1 cellular context compared by ENCODE assay signal in the genomic region with DNA sequence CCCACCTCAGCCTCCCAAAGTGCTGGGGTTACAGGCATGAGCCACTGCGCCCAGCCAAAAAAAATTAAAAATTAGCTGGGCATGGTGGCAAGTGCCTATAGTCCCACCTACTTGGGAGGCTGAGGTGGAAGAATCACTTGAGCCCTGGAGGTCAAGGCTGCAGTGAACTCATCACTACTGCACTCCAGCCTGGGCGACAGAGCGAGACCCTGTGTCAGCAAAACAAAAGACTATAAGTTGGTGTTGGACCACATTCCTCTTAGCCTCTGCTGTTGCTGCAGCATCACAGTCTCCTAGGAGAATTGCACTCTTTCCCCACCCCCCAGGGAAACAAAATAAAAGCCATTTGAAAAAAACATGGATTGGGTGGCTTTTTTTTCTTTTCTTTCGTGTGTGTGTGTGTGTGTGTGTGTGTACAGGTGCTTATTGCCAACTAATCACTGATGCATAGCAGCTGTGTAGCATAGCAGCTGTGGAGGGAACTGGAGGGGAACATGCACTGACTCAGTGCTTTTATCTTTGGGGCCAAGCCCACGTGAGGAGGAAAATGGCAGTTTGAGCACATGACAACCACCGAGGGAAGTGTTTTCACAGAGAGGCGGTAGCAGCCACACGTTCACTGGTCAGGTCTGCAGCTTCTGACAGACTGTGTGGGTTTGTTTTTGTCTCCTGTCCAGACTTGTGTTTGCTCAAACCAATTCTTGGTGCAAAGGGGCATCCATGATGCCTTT.
TF ChIP-seq lines count a peak whose summit lies in the region.

No MANE protein-coding gene starts in this region.

TF ChIP-seq in K562, 482 proteins besides CTCF, POLR2A, EP300 and RAD21 (continued from another document and continues in another):
- TF ChIP-seq, protein P1, sequence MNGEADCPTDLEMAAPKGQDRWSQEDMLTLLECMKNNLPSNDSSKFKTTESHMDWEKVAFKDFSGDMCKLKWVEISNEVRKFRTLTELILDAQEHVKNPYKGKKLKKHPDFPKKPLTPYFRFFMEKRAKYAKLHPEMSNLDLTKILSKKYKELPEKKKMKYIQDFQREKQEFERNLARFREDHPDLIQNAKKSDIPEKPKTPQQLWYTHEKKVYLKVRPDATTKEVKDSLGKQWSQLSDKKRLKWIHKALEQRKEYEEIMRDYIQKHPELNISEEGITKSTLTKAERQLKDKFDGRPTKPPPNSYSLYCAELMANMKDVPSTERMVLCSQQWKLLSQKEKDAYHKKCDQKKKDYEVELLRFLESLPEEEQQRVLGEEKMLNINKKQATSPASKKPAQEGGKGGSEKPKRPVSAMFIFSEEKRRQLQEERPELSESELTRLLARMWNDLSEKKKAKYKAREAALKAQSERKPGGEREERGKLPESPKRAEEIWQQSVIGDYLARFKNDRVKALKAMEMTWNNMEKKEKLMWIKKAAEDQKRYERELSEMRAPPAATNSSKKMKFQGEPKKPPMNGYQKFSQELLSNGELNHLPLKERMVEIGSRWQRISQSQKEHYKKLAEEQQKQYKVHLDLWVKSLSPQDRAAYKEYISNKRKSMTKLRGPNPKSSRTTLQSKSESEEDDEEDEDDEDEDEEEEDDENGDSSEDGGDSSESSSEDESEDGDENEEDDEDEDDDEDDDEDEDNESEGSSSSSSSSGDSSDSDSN (IDR thresholded peaks at IDR 0.05; ENCODE audit: borderline replicate concordance in 1 of 2, low read depth in 2 of 2, low read length in 2 of 2) = no peak
- TF ChIP-seq, protein P2, sequence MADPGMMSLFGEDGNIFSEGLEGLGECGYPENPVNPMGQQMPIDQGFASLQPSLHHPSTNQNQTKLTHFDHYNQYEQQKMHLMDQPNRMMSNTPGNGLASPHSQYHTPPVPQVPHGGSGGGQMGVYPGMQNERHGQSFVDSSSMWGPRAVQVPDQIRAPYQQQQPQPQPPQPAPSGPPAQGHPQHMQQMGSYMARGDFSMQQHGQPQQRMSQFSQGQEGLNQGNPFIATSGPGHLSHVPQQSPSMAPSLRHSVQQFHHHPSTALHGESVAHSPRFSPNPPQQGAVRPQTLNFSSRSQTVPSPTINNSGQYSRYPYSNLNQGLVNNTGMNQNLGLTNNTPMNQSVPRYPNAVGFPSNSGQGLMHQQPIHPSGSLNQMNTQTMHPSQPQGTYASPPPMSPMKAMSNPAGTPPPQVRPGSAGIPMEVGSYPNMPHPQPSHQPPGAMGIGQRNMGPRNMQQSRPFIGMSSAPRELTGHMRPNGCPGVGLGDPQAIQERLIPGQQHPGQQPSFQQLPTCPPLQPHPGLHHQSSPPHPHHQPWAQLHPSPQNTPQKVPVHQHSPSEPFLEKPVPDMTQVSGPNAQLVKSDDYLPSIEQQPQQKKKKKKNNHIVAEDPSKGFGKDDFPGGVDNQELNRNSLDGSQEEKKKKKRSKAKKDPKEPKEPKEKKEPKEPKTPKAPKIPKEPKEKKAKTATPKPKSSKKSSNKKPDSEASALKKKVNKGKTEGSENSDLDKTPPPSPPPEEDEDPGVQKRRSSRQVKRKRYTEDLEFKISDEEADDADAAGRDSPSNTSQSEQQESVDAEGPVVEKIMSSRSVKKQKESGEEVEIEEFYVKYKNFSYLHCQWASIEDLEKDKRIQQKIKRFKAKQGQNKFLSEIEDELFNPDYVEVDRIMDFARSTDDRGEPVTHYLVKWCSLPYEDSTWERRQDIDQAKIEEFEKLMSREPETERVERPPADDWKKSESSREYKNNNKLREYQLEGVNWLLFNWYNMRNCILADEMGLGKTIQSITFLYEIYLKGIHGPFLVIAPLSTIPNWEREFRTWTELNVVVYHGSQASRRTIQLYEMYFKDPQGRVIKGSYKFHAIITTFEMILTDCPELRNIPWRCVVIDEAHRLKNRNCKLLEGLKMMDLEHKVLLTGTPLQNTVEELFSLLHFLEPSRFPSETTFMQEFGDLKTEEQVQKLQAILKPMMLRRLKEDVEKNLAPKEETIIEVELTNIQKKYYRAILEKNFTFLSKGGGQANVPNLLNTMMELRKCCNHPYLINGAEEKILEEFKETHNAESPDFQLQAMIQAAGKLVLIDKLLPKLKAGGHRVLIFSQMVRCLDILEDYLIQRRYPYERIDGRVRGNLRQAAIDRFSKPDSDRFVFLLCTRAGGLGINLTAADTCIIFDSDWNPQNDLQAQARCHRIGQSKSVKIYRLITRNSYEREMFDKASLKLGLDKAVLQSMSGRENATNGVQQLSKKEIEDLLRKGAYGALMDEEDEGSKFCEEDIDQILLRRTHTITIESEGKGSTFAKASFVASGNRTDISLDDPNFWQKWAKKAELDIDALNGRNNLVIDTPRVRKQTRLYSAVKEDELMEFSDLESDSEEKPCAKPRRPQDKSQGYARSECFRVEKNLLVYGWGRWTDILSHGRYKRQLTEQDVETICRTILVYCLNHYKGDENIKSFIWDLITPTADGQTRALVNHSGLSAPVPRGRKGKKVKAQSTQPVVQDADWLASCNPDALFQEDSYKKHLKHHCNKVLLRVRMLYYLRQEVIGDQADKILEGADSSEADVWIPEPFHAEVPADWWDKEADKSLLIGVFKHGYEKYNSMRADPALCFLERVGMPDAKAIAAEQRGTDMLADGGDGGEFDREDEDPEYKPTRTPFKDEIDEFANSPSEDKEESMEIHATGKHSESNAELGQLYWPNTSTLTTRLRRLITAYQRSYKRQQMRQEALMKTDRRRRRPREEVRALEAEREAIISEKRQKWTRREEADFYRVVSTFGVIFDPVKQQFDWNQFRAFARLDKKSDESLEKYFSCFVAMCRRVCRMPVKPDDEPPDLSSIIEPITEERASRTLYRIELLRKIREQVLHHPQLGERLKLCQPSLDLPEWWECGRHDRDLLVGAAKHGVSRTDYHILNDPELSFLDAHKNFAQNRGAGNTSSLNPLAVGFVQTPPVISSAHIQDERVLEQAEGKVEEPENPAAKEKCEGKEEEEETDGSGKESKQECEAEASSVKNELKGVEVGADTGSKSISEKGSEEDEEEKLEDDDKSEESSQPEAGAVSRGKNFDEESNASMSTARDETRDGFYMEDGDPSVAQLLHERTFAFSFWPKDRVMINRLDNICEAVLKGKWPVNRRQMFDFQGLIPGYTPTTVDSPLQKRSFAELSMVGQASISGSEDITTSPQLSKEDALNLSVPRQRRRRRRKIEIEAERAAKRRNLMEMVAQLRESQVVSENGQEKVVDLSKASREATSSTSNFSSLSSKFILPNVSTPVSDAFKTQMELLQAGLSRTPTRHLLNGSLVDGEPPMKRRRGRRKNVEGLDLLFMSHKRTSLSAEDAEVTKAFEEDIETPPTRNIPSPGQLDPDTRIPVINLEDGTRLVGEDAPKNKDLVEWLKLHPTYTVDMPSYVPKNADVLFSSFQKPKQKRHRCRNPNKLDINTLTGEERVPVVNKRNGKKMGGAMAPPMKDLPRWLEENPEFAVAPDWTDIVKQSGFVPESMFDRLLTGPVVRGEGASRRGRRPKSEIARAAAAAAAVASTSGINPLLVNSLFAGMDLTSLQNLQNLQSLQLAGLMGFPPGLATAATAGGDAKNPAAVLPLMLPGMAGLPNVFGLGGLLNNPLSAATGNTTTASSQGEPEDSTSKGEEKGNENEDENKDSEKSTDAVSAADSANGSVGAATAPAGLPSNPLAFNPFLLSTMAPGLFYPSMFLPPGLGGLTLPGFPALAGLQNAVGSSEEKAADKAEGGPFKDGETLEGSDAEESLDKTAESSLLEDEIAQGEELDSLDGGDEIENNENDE (IDR thresholded peaks at IDR 0.05; ENCODE audit: low read depth, low read length) = no peak
- TF ChIP-seq ZNF583 (CRISPR knock-in tag; IDR thresholded peaks at IDR 0.05) = peak; percentile 93
- TF ChIP-seq TFAM (CRISPR knock-in tag; conservative IDR thresholded peaks at IDR 0.05) = no peak
- TF ChIP-seq ZNF263 (CRISPR knock-in tag; IDR thresholded peaks at IDR 0.05; ENCODE audit: borderline replicate concordance) = no peak
- TF ChIP-seq, protein P3, sequence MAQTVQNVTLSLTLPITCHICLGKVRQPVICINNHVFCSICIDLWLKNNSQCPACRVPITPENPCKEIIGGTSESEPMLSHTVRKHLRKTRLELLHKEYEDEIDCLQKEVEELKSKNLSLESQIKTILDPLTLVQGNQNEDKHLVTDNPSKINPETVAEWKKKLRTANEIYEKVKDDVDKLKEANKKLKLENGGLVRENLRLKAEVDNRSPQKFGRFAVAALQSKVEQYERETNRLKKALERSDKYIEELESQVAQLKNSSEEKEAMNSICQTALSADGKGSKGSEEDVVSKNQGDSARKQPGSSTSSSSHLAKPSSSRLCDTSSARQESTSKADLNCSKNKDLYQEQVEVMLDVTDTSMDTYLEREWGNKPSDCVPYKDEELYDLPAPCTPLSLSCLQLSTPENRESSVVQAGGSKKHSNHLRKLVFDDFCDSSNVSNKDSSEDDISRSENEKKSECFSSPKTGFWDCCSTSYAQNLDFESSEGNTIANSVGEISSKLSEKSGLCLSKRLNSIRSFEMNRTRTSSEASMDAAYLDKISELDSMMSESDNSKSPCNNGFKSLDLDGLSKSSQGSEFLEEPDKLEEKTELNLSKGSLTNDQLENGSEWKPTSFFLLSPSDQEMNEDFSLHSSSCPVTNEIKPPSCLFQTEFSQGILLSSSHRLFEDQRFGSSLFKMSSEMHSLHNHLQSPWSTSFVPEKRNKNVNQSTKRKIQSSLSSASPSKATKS (CRISPR knock-in tag; IDR thresholded peaks at IDR 0.05) = no peak
- no peak for TF ChIP-seq CBX8 (IDR thresholded peaks at IDR 0.05; ENCODE audit: borderline replicate concordance, extremely low read depth, low read depth, low read length, poor library complexity, severe bottlenecking)
- TF ChIP-seq, protein P4, sequence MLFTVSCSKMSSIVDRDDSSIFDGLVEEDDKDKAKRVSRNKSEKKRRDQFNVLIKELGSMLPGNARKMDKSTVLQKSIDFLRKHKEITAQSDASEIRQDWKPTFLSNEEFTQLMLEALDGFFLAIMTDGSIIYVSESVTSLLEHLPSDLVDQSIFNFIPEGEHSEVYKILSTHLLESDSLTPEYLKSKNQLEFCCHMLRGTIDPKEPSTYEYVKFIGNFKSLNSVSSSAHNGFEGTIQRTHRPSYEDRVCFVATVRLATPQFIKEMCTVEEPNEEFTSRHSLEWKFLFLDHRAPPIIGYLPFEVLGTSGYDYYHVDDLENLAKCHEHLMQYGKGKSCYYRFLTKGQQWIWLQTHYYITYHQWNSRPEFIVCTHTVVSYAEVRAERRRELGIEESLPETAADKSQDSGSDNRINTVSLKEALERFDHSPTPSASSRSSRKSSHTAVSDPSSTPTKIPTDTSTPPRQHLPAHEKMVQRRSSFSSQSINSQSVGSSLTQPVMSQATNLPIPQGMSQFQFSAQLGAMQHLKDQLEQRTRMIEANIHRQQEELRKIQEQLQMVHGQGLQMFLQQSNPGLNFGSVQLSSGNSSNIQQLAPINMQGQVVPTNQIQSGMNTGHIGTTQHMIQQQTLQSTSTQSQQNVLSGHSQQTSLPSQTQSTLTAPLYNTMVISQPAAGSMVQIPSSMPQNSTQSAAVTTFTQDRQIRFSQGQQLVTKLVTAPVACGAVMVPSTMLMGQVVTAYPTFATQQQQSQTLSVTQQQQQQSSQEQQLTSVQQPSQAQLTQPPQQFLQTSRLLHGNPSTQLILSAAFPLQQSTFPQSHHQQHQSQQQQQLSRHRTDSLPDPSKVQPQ (CRISPR knock-in tag; IDR thresholded peaks at IDR 0.05; ENCODE audit: borderline replicate concordance) = 0 out of 2 replicates have a peak, but pooled peaks have one; percentile 64
- no peak for TF ChIP-seq ZNF407 (IDR thresholded peaks at IDR 0.05; ENCODE audit: low read depth)
- no peak for TF ChIP-seq CCNT2 (IDR thresholded peaks at IDR 0.05; ENCODE audit: borderline replicate concordance, extremely low read depth, insufficient read length, low read depth, low read length)
- TF ChIP-seq GTF2B (IDR thresholded peaks at IDR 0.05; ENCODE audit: extremely low read depth, insufficient read length) = no peak
